In genomic region chr5:78665519-78665918, GRCh38 we compare ENCODE assay signal across 19 cellular contexts. TPM values are rescaled to one million over a fixed set of nuclear protein-coding genes. Genes with fewer than 3 reads are reported as not detected.
DNase-seq lines count a peak whose midpoint lies in the region; ATAC-seq, FAIRE-seq and TF ChIP-seq lines count a peak whose summit lies in the region.
"Had no signal": no experiment of that assay in that cellular context is flagged by ENCODE, and none has a peak within 500 bp of the region (broad histone marks: within the 10 kb centered on the region; RNA-seq: fewer than 3 reads in every experiment).

No MANE protein-coding gene starts in this region.

- CTCF ChIA-PET in A549 (lab: Yijun Ruan, JAX): interaction anchor here (1.2 to 1.6 kb wide), 2 partner anchors 11 to 16 kb away, joined by 4 to 7 read pairs; partner anchors contain the start of gene LHFPL2

- H3K18ac ChIP-seq in neuronal stem cell (ENCODE audit: low read length): no peak overlapping the region

- H2BK5ac ChIP-seq in neuronal stem cell (ENCODE audit: low read length): no peak overlapping the region

- no peaks in the 10 kb centered on the region for H3K27me3 ChIP-seq in GM23338 (ENCODE audit: insufficient read depth)
- no peaks in the 10 kb centered on the region for H3K27me3 ChIP-seq in tibial artery
- no peaks in the 10 kb centered on the region for H3K27me3 ChIP-seq in neuronal stem cell (ENCODE audit: control insufficient read depth in 3 of 3, insufficient read depth in 3 of 3, low read depth in 1 of 3, low read length in 3 of 3)
- H3K27me3 ChIP-seq: BE2C had no signal

- DNase-seq in A549 (ENCODE audit: low read depth in 1 of 2, low spot score in 1 of 2): no peak
- no peak for DNase-seq in GM23338 (ENCODE audit: low spot score)
- no peak for DNase-seq in SK-N-MC (ENCODE audit: low read depth, low spot score)
- no peak for DNase-seq in osteocyte (ENCODE audit: extremely low spot score, unreplicated experiment)
- no peak for DNase-seq in tibial artery
- DNase-seq in neuronal stem cell (ENCODE audit: low spot score): no peak
- DNase-seq: CD4-positive, alpha-beta memory T cell; DMS153; DMS79 treated with DMSO at 0.1 percent for 48 hours; GDM1 had no signal

- no peak for TF ChIP-seq POLR2A in A549 (IDR thresholded peaks at IDR 0.05; ENCODE audit: low read length)

- no peak overlapping the region for H4K8ac ChIP-seq in neuronal stem cell (ENCODE audit: low read depth, low read length)

- H3K79me2 ChIP-seq in GM23338 (replicated peaks; ENCODE audit: insufficient read depth): no peaks in the 10 kb centered on the region

- H3K4me1 Mint-ChIP-seq in GM23338 (peaks cover 18% of the 10 kb centered on the region), osteocyte (ENCODE audit: unreplicated experiment) (peaks cover 24% of the 10 kb centered on the region)
- H3K4me1 Mint-ChIP-seq: CD4-positive, alpha-beta memory T cell had no signal

- H4K20me1 ChIP-seq in GM23338 (replicated peaks; ENCODE audit: insufficient read depth): no peaks in the 10 kb centered on the region

- TF ChIP-seq RAD21 in A549 (conservative IDR thresholded peaks at IDR 0.05 in 1 of 2, IDR thresholded peaks at IDR 0.05 in 1 of 2): no peak

- H3K27ac Mint-ChIP-seq in GM23338: peak overlapping the region; percentile 24; the same call in 1 of the 2 replicates
- H3K27ac Mint-ChIP-seq in osteocyte (ENCODE audit: unreplicated experiment): peak overlapping the region; percentile 89
- H3K27ac Mint-ChIP-seq: CD4-positive, alpha-beta memory T cell had no signal

- H3K14ac ChIP-seq in neuronal stem cell (ENCODE audit: low read length): no peak overlapping the region

- H3K9me3 Mint-ChIP-seq in GM23338 (no peaks in the 10 kb centered on the region), osteocyte (ENCODE audit: unreplicated experiment) (no peaks in the 10 kb centered on the region)
- H3K9me3 Mint-ChIP-seq: IgD-negative memory B cell had no signal

- H3K4me1 ChIP-seq in A549: peaks cover 33% of the 10 kb centered on the region
- no peaks in the 10 kb centered on the region; the same call in 1 of the 2 replicates for H3K4me1 ChIP-seq in GM23338 (ENCODE audit: insufficient read depth)
- H3K4me1 ChIP-seq in tibial artery: peaks cover 0 to 10% (median 5%) of the 10 kb centered on the region in 4 donors
- H3K4me1 ChIP-seq in neuronal stem cell (ENCODE audit: control insufficient read depth in 2 of 2, insufficient read depth in 1 of 2, low read depth in 1 of 2, low read length in 2 of 2): no peaks in the 10 kb centered on the region

- H3K4me3 ChIP-seq in A549 (no peak overlapping the region), GM23338 (no peak overlapping the region), SK-N-MC (no peak overlapping the region), tibial artery (no peak overlapping the region), neuronal stem cell (ENCODE audit: low read length in 2 of 2) (no peak overlapping the region)

- H2AK5ac ChIP-seq in neuronal stem cell (ENCODE audit: low read depth, low read length): no peak overlapping the region

- H3K27ac ChIP-seq in A549: peak overlapping the region; percentile 61 to 83
- H3K27ac ChIP-seq in GM23338 (ENCODE audit: low read depth): no peak overlapping the region
- H3K27ac ChIP-seq in SK-N-MC: peak overlapping the region; percentile 80
- H3K27ac ChIP-seq in tibial artery: no peak overlapping the region
- no peak overlapping the region for H3K27ac ChIP-seq in neuronal stem cell (replicated peaks; ENCODE audit: low read length)
- H3K27ac ChIP-seq: C4-2B, KMS-11 had no signal

- H3K4me3 Mint-ChIP-seq in GM23338: no peak overlapping the region
- no peak overlapping the region for H3K4me3 Mint-ChIP-seq in osteocyte (ENCODE audit: unreplicated experiment)
- H3K4me3 Mint-ChIP-seq: CD4-positive, alpha-beta memory T cell; IgD-negative memory B cell had no signal

- no peaks in the 10 kb centered on the region for H3K79me1 ChIP-seq in neuronal stem cell (ENCODE audit: low read depth, low read length)

- H3K9me3 ChIP-seq in A549 (no peaks in the 10 kb centered on the region), SK-N-MC (ENCODE audit: low read depth, low read length) (no peaks in the 10 kb centered on the region), tibial artery (no peaks in the 10 kb centered on the region), neuronal stem cell (replicated peaks in 1 of 2; ENCODE audit: control insufficient read depth in 2 of 2, insufficient read depth in 1 of 2, low read depth in 1 of 2, low read length in 2 of 2) (no peaks in the 10 kb centered on the region)
- H3K9me3 ChIP-seq: BE2C had no signal

- no peak overlapping the region for H4K91ac ChIP-seq in neuronal stem cell (ENCODE audit: low read depth, low read length, poor library complexity)

- ATAC-seq in A549 (peak; percentile 17 to 24; a peak in 2 of 6 replicates), GM23338 (no peak), GM21576 (IDR thresholded peaks at IDR 0.05; ENCODE audit: unreplicated experiment) (no peak)
- ATAC-seq: HCT116 had no signal

- TF ChIP-seq CTCF in A549 (IDR thresholded peaks at IDR 0.05): no peak
- TF ChIP-seq CTCF in GM23338 (conservative IDR thresholded peaks at IDR 0.05; ENCODE audit: low read depth in 2 of 2): no peak
- no peak for TF ChIP-seq CTCF in osteocyte (IDR thresholded peaks at IDR 0.05)
- TF ChIP-seq CTCF in tibial artery (IDR thresholded peaks at IDR 0.05): no peak

- no peak overlapping the region for H2BK15ac ChIP-seq in neuronal stem cell (ENCODE audit: low read length)

- no peak overlapping the region for H2BK120ac ChIP-seq in neuronal stem cell (ENCODE audit: low read depth, low read length)

- H2AFZ ChIP-seq in GM23338 (peak overlapping the region; percentile 94), neuronal stem cell (ENCODE audit: low read length) (no peak overlapping the region)

- no peak overlapping the region for H3K23ac ChIP-seq in neuronal stem cell (ENCODE audit: low read depth, low read length, poor library complexity)

- no peaks in the 10 kb centered on the region for H3K9me2 ChIP-seq in GM23338 (ENCODE audit: insufficient read depth)

- H3K27me3 Mint-ChIP-seq in GM23338 (ENCODE audit: insufficient read depth, low read depth, poor library complexity): peaks cover 2% of the 10 kb centered on the region
- H3K27me3 Mint-ChIP-seq in osteocyte (ENCODE audit: unreplicated experiment): no peaks in the 10 kb centered on the region
- H3K27me3 Mint-ChIP-seq: IgD-negative memory B cell had no signal

- H2BK12ac ChIP-seq in neuronal stem cell (ENCODE audit: low read length): no peak overlapping the region

- POLR2A ChIA-PET in A549 (lab: Yijun Ruan, JAX): interaction anchor here (1.5 kb wide), 1 partner anchor 17 kb away, joined by 4 read pairs; the partner anchor contains the start of gene LHFPL2

- H3F3A ChIP-seq in GM23338 (replicated peaks; ENCODE audit: low read depth): no peaks in the 10 kb centered on the region

- no peak for TF ChIP-seq EP300 in A549 (IDR thresholded peaks at IDR 0.05)

- no peak for FAIRE-seq in A549 (lab: Jason Lieb, UNC)
- FAIRE-seq: D721Med, GM12892, H54 had no signal

- H3K9ac ChIP-seq in SK-N-MC (ENCODE audit: insufficient read length): no peak overlapping the region
- H3K9ac ChIP-seq in neuronal stem cell (ENCODE audit: low read depth, low read length, poor library complexity): no peak overlapping the region
- H3K9ac ChIP-seq: KMS-11 had no signal

- H3K36me3 ChIP-seq in GM23338 (ENCODE audit: insufficient read depth): no peaks in the 10 kb centered on the region
- no peaks in the 10 kb centered on the region for H3K36me3 ChIP-seq in SK-N-MC (ENCODE audit: insufficient read depth, low read length)
- H3K36me3 ChIP-seq in tibial artery: no peaks in the 10 kb centered on the region
- no peaks in the 10 kb centered on the region for H3K36me3 ChIP-seq in neuronal stem cell (replicated peaks in 1 of 2; ENCODE audit: control insufficient read depth in 2 of 2, insufficient read depth in 2 of 2, low read length in 2 of 2)
- H3K36me3 ChIP-seq: BE2C had no signal

- WGBS in A549 (ENCODE audit: missing lambda C conversion rate): 83% methylated on average over 3 of the region's 3 CpGs
- no CpG with 5 or more reads among the region's 3 CpGs for WGBS in neuronal stem cell (ENCODE audit: extremely low coverage in 2 of 2, insufficient read length in 2 of 2, insufficient replicate concordance in 1 of 2), 2 donors

- H3K4me2 ChIP-seq in A549: peak overlapping the region; percentile 55
- no peak overlapping the region for H3K4me2 ChIP-seq in GM23338
- no peak overlapping the region for H3K4me2 ChIP-seq in neuronal stem cell (ENCODE audit: insufficient read depth, low read length, poor library complexity, severe bottlenecking)
- H3K4me2 ChIP-seq: KMS-11 had no signal

- H3K4ac ChIP-seq in neuronal stem cell (ENCODE audit: low read length): no peak overlapping the region

- intact Hi-C loops in tibial artery (cut with DNase I; ENCODE audit: low total_unique reads): no loop called here

- H3K36me3 Mint-ChIP-seq in GM23338 (ENCODE audit: low read depth) (no peaks in the 10 kb centered on the region), osteocyte (ENCODE audit: unreplicated experiment) (no peaks in the 10 kb centered on the region)
- H3K36me3 Mint-ChIP-seq: CD4-positive, alpha-beta memory T cell had no signal

TF ChIP-seq in GM23338, 12 proteins besides CTCF, POLR2A, EP300 and RAD21 (continues in another document):
- TF ChIP-seq EZH2 (IDR thresholded peaks at IDR 0.05; ENCODE audit: low read depth, unreplicated experiment) (no peak), ZNF331 (CRISPR knock-in tag; IDR thresholded peaks at IDR 0.05; ENCODE audit: low read depth) (no peak), ZNF114 (CRISPR knock-in tag; IDR thresholded peaks at IDR 0.05) (no peak), NANOG (IDR thresholded peaks at IDR 0.05; ENCODE audit: borderline replicate concordance) (no peak), EZH2phosphoT487 (IDR thresholded peaks at IDR 0.05; ENCODE audit: unreplicated experiment) (no peak)

RNA-seq across cellular contexts. Expression of gene LHFPL2, which starts 16.9 kb away (rescaled TPM):
- polyA plus RNA-seq in A549 (2011; rRNA removed): 24.9 and 32.2 TPM in 2 replicates
- 9.8 and 16.2 TPM in 2 replicates for polyA plus RNA-seq in A549 (2012; cell fraction: cytosol; rRNA removed)
- polyA plus RNA-seq in A549 (2012; cell fraction: nucleus; rRNA removed): 17.8 and 26.0 TPM in 2 replicates
- polyA plus RNA-seq in A549 (2017; fragmentation: RNase III; extraction: RNeasy Plus Mini Kit Qiagen cat#74134 plus additional on column Dnase treatment): 33.4 to 44.3 TPM (median 41.7 TPM) in 3 replicates
- polyA minus RNA-seq in A549 (2011; rRNA and poly(A)+ RNA removed): 36.3 and 39.2 TPM in 2 replicates
- total RNA-seq in GM23338 (2014; rRNA removed; shearing (Covaris generic)): 49.4 and 50.8 TPM in 2 replicates
- polyA plus RNA-seq in GM23338 (2016; fragmentation: Nextera tagmentation; extraction: Ambion mirVana): 8.8 and 10.6 TPM in 2 replicates
- 110 and 113 TPM in 2 replicates for total RNA-seq in osteocyte
- 10.8 TPM for polyA plus RNA-seq in neuronal stem cell (2013, experiment 1 of 2)
- 11.6 TPM for polyA plus RNA-seq in neuronal stem cell (2013, experiment 2 of 2)

Comparison
In these comparisons a context has a peak if more than half of its experiments do, and no peak if none do; other contexts are left out.
1. ATAC-seq: peak in A549 (2 of 2); none in GM23338 (single experiment) and GM21576 (single experiment).
2. H3K27ac ChIP-seq: peak in A549 (2 of 2) and SK-N-MC (single experiment); none in GM23338 (single experiment), tibial artery (0 of 2) and neuronal stem cell (single experiment).